ENCODE assay signal across 24 cellular contexts in the genomic region with DNA sequence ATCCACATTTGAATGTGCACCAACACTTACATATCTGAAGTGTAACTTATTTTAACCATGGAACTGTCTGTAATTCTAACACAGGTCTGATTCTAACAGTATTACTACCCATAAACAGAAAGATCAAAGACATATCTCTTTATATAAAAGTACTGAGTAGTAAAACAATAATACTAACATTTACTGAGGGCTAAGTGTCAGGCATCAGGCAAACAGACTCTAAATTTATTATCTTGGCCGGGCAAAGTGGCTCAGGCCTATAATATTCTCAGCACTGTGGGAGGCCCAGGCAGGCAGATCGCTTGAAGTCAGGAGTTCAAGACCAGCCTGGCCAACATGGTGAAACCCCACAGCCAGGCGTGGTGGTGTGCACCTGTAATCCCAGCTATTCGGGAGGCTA.
"Had no signal": no experiment of that assay in that cellular context is flagged by ENCODE, and none has a peak within 500 bp of the region (broad histone marks: within the 10 kb centered on the region; RNA-seq: fewer than 3 reads in every experiment).

No MANE protein-coding gene starts in this region.

- H3K4me3 Mint-ChIP-seq: activated CD8-positive, alpha-beta T cell treated with anti-CD3 and anti-CD28 coated beads for 36 hours; activated naive CD8-positive, alpha-beta T cell; activated T-cell treated with anti-CD3 and anti-CD28 coated beads, Interleukin-2, amount 50 U/mL, for 72 hours; brain had no signal

- H3K27me3 ChIP-seq: Peyer's patch, SJSA1 had no signal

- H3K4me1 ChIP-seq: Peyer's patch, SJSA1 had no signal

- FAIRE-seq: astrocyte had no signal

- DNase-seq: activated CD4-positive, alpha-beta T cell treated with anti-CD3 and anti-CD28 coated beads for 4 hours; activated CD8-positive, alpha-beta memory T cell treated with anti-CD3 and anti-CD28 coated beads, Interleukin-2, amount 50 U/mL, for 4 hours; activated CD8-positive, alpha-beta T cell treated with anti-CD3 and anti-CD28 coated beads for 36 hours; activated naive CD4-positive, alpha-beta T cell; activated T-cell treated with anti-CD3 and anti-CD28 coated beads, Interleukin-2, amount 50 U/mL, for 72 hours; amygdala; cerebellar nuclear complex; Kasumi-1; KBM-7; NCI-H1105 treated with DMSO at 0.1 percent for 48 hours; NCI-H1436 treated with DMSO at 0.1 percent for 48 hours; NCI-H187; NCI-H2081; NCI-H510A treated with DMSO at 0.1 percent for 48 hours; NCI-H69; NK-92 treated with Interleukin-12 subunit alpha and Interleukin-12 subunit beta, amount 100 ng/mL, for 24 hours; Peyer's patch; SHP77; T-helper 1 cell had no signal

- H3K27me3 Mint-ChIP-seq: activated CD8-positive, alpha-beta T cell treated with anti-CD3 and anti-CD28 coated beads for 36 hours; activated naive CD8-positive, alpha-beta T cell; brain had no signal

- H3K9me3 ChIP-seq: Peyer's patch, SJSA1 had no signal

- H3K27ac Mint-ChIP-seq: activated CD8-positive, alpha-beta T cell treated with anti-CD3 and anti-CD28 coated beads for 36 hours; activated naive CD8-positive, alpha-beta T cell; activated T-cell treated with anti-CD3 and anti-CD28 coated beads, Interleukin-2, amount 50 U/mL, for 72 hours; activated T-helper 2 cell treated with anti-CD3 and anti-CD28 coated beads, Interferon-gamma antibody, Interleukin-2, Interleukin-4, amounts not matched to agents 10 μg/mL and 5 μg/mL and 100 μg/mL, durations not matched to agents 14 hours and 24 hours and 36 hours; brain had no signal

- H3K4me3 ChIP-seq: Peyer's patch, SJSA1 had no signal

- H3K27ac ChIP-seq: Peyer's patch, SJSA1 had no signal

- H3K9me3 Mint-ChIP-seq: activated CD8-positive, alpha-beta T cell treated with anti-CD3 and anti-CD28 coated beads for 36 hours; activated T-cell treated with anti-CD3 and anti-CD28 coated beads, Interleukin-2, amount 50 U/mL, for 72 hours; activated T-helper 2 cell treated with anti-CD3 and anti-CD28 coated beads, Interferon-gamma antibody, Interleukin-2, Interleukin-4, amounts not matched to agents 10 μg/mL and 5 μg/mL and 100 μg/mL, durations not matched to agents 14 hours and 24 hours and 36 hours; brain had no signal
